ENCODE assay signal across 12 cellular contexts in genomic region chr1:181910905-181911304, GRCh38.
DNase-seq lines count a peak whose midpoint lies in the region; ATAC-seq and TF ChIP-seq lines count a peak whose summit lies in the region.
"Had no signal": no experiment of that assay in that cellular context is flagged by ENCODE, and none has a peak within 500 bp of the region (broad histone marks: within the 10 kb centered on the region; RNA-seq: fewer than 3 reads in every experiment).

No MANE protein-coding gene starts in this region.

- H3K9me2 ChIP-seq in HCT116 (ENCODE audit: insufficient read depth): no peaks in the 10 kb centered on the region

- H3K9me3 ChIP-seq in BE2C (no peaks in the 10 kb centered on the region), HCT116 (ENCODE audit: control insufficient read depth in 1 of 2, insufficient read depth in 1 of 2, low read depth in 1 of 2, low read length in 2 of 2) (no peaks in the 10 kb centered on the region), Panc1 (ENCODE audit: control insufficient read depth, insufficient read depth, low read depth, low read length) (no peaks in the 10 kb centered on the region), aorta (ENCODE audit: control insufficient read depth, low read length) (no peaks in the 10 kb centered on the region)
- H3K9me3 ChIP-seq: tibial nerve had no signal

- no peaks in the 10 kb centered on the region for H3K79me2 ChIP-seq in HCT116 (ENCODE audit: insufficient read depth, low read length)

- BruUV-seq in HCT116 (replicated peaks; lab: Mats Ljungman, UMichigan) (no TSS peak), Panc1 (replicated peaks; lab: Mats Ljungman, UMichigan) (no TSS peak)

- TF ChIP-seq POLR2A in HCT116 (IDR thresholded peaks at IDR 0.05; ENCODE audit: borderline replicate concordance, extremely low read depth, insufficient read depth, insufficient read length): no peak

- RAD21 ChIA-PET in HCT116 (lab: Charles Lee; ENCODE audit: low non-redundant PET in 1 of 2, low total read pairs in 2 of 2, uncharacterized antibody in 2 of 2, unreplicated experiment in 2 of 2): no interaction called here

- intact Hi-C loops in HCT116 (cut with micrococcal nuclease) (no loop called here), Panc1 (cut with micrococcal nuclease; ENCODE audit: unreplicated experiment) (no loop called here), aorta (cut with DNase I) (no loop called here)

- H3K27me3 ChIP-seq in BE2C: no peaks in the 10 kb centered on the region
- peaks cover 40% of the 10 kb centered on the region for H3K27me3 ChIP-seq in HCT116 (ENCODE audit: insufficient read depth, low read length)
- H3K27me3 ChIP-seq in Panc1 (ENCODE audit: control insufficient read depth, insufficient read depth, low read length): no peaks in the 10 kb centered on the region
- no peaks in the 10 kb centered on the region for H3K27me3 ChIP-seq in aorta (ENCODE audit: control insufficient read depth in 1 of 2, insufficient read depth in 2 of 2, low read length in 1 of 2)
- H3K27me3 ChIP-seq: tibial nerve had no signal

- in situ Hi-C loops in Panc1 (cut with HindIII; ENCODE audit: low pct_unique_long_range_greater_than_20kb, low sequenced_read_pairs): no loop called here

- H3K9ac ChIP-seq in HCT116 (ENCODE audit: low read length): no peak overlapping the region

- H4K20me1 ChIP-seq in HCT116 (ENCODE audit: insufficient read depth): no peaks in the 10 kb centered on the region

- no peak overlapping the region for H3K4me2 ChIP-seq in HCT116 (ENCODE audit: low read length)

- TF ChIP-seq RAD21 in HCT116 (IDR thresholded peaks at IDR 0.05; ENCODE audit: low read depth): no peak

- POLR2A ChIA-PET in HCT116 (lab: Charles Lee): no interaction called here
- POLR2A ChIA-PET in Panc1 (lab: Charles Lee): no interaction called here

- no peak overlapping the region for H3K4me3 ChIP-seq in BE2C (ENCODE audit: low read depth, low read length)
- H3K4me3 ChIP-seq in HCT116 (replicated peaks in 1 of 2; ENCODE audit: low read depth in 1 of 2, low read length in 2 of 2): no peak overlapping the region
- H3K4me3 ChIP-seq in Panc1 (ENCODE audit: low read depth in 2 of 2, low read length in 2 of 2): no peak overlapping the region
- H3K4me3 ChIP-seq in aorta (ENCODE audit: low read length in 2 of 2): no peak overlapping the region
- H3K4me3 ChIP-seq: tibial nerve had no signal

- no peaks in the 10 kb centered on the region for H3K36me3 ChIP-seq in BE2C
- H3K36me3 ChIP-seq in HCT116 (ENCODE audit: control insufficient read depth in 1 of 2, insufficient read depth in 2 of 2, low read length in 2 of 2): no peaks in the 10 kb centered on the region
- H3K36me3 ChIP-seq in Panc1 (ENCODE audit: control insufficient read depth, insufficient read depth, low read length): no peaks in the 10 kb centered on the region
- no peaks in the 10 kb centered on the region for H3K36me3 ChIP-seq in aorta (ENCODE audit: control insufficient read depth in 1 of 2, insufficient read depth in 2 of 2, low read length in 1 of 2)
- H3K36me3 ChIP-seq: tibial nerve had no signal

- TF ChIP-seq CTCF in BE2C (IDR thresholded peaks at IDR 0.05; ENCODE audit: low read depth, low read length): peak; percentile 38
- TF ChIP-seq CTCF in HCT116 (IDR thresholded peaks at IDR 0.05 in 2 of 3, conservative IDR thresholded peaks at IDR 0.05 in 1 of 3; ENCODE audit: borderline replicate concordance in 1 of 3, insufficient read depth in 1 of 3, low read depth in 2 of 3, low read length in 2 of 3): peak in 2 of 3 experiments; percentile 48 to 50; a peak in 4 of 6 replicates
- TF ChIP-seq CTCF in Panc1 (IDR thresholded peaks at IDR 0.05): peak; percentile 13; the same call in 1 of the 2 replicates

- DNase-seq in BE2C (no peak), HCT116 (ENCODE audit: low read depth, low spot score) (no peak), Panc1 (ENCODE audit: low read depth, low spot score) (no peak), iPS-NIHi11 (ENCODE audit: low spot score) (peak; percentile 24), NCI-H2196 (lab: John Stamatoyannopoulos, UW; ENCODE audit: unreplicated experiment) (no peak), cerebellar nuclear complex (lab: John Stamatoyannopoulos, UW) (no peak), aorta (no peak)
- no peak for DNase-seq in stimulated activated CD4-positive, alpha-beta T cell treated with anti-CD3 and anti-CD28 coated beads, Interleukin-2, amount 100 ng/mL, for 48 hours
- DNase-seq: activated CD4-positive, alpha-beta T cell treated with anti-CD3 and anti-CD28 coated beads, Interleukin-2, amount 50 U/mL, for 48 hours; IMR-90 had no signal

- peak; percentile 60; the same call in 1 of the 2 replicates for ATAC-seq in HCT116
- ATAC-seq in Panc1: no peak
- no peak for ATAC-seq in aorta (ENCODE audit: low FRiP score)
- ATAC-seq: stimulated activated effector memory CD8-positive, alpha-beta T cell treated with anti-CD3 and anti-CD28 coated beads, Interleukin-12 subunit alpha, Interleukin-12 subunit beta, amount 100 ng/mL, for 72 hours had no signal

- H3K4me1 ChIP-seq in BE2C (no peaks in the 10 kb centered on the region), HCT116 (ENCODE audit: control insufficient read depth in 1 of 2, insufficient read depth in 2 of 2, low read length in 2 of 2) (no peaks in the 10 kb centered on the region), Panc1 (ENCODE audit: control insufficient read depth, insufficient read depth, low read length) (no peaks in the 10 kb centered on the region), aorta (ENCODE audit: control insufficient read depth in 1 of 2, insufficient read depth in 2 of 2, low read length in 2 of 2) (no peaks in the 10 kb centered on the region)
- H3K4me1 ChIP-seq: tibial nerve had no signal

- H2AFZ ChIP-seq in HCT116 (ENCODE audit: low read depth, low read length, poor library complexity, severe bottlenecking): no peak overlapping the region

- no peak overlapping the region for H3K27ac ChIP-seq in HCT116 (ENCODE audit: low read depth, low read length)
- no peak overlapping the region for H3K27ac ChIP-seq in Panc1 (ENCODE audit: low read length)
- H3K27ac ChIP-seq in aorta (ENCODE audit: low read depth in 1 of 2, low read length in 2 of 2): no peak overlapping the region
- H3K27ac ChIP-seq: tibial nerve had no signal

- 69 to 75% methylated on average over 2 of the region's 2 CpGs for WGBS in aorta, 2 donors

- CTCF ChIA-PET in HCT116 (lab: Charles Lee): no interaction called here
- CTCF ChIA-PET in Panc1 (lab: Charles Lee): no interaction called here

TF ChIP-seq in HCT116, 20 proteins besides CTCF, POLR2A, EP300 and RAD21:
- no peak for TF ChIP-seq ZNF274 (IDR thresholded peaks at IDR 0.05; ENCODE audit: low read depth, low read length)
- no peak for TF ChIP-seq EZH2phosphoT487 (IDR thresholded peaks at IDR 0.05; ENCODE audit: borderline replicate concordance)
- TF ChIP-seq FOSL1 (IDR thresholded peaks at IDR 0.05; ENCODE audit: low read depth): no peak
- no peak for TF ChIP-seq JUND (IDR thresholded peaks at IDR 0.05)
- no peak for TF ChIP-seq SRF (IDR thresholded peaks at IDR 0.05; ENCODE audit: low read depth)
- TF ChIP-seq ZFX (IDR thresholded peaks at IDR 0.05): no peak
- TF ChIP-seq CEBPB (IDR thresholded peaks at IDR 0.05; ENCODE audit: low read depth): no peak
- TF ChIP-seq POLR2AphosphoS5 (IDR thresholded peaks at IDR 0.05; ENCODE audit: low read depth, low read length): no peak
- no peak for TF ChIP-seq CBX3 (IDR thresholded peaks at IDR 0.05; ENCODE audit: low read depth)
- no peak for TF ChIP-seq EGR1 (IDR thresholded peaks at IDR 0.05; ENCODE audit: low read depth)
- no peak for TF ChIP-seq TCF7L2 (IDR thresholded peaks at IDR 0.05; ENCODE audit: borderline replicate concordance, extremely low read depth, insufficient read depth, insufficient read length)
- TF ChIP-seq ZBTB33 (IDR thresholded peaks at IDR 0.05; ENCODE audit: extremely low read depth, insufficient replicate concordance, low read length): no peak
- TF ChIP-seq SP1 (IDR thresholded peaks at IDR 0.05; ENCODE audit: low read depth): no peak
- TF ChIP-seq ELF1 (IDR thresholded peaks at IDR 0.05; ENCODE audit: borderline replicate concordance, low read depth): no peak
- no peak for TF ChIP-seq EZH2 (IDR thresholded peaks at IDR 0.05)
